In the genomic region with DNA sequence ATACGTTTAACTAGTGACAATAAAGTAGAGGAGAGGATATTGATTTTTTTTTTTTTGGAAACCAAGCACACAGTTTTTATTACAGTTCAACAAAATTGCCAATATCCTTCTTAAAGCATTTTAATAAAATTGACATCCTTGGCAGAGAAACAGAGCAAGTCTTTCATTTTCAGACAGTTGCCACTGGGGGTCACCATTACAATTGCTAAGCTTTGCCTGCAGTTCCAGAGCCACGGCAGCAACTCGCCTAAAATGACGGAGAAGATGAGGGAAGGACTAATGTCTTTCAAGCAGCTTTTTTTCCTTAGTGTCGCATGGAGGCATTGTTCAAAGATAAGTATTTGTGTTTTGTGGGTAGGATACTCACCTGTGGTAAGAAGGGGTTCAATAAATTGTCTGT, we compare ENCODE assay signal across 8 cellular contexts.
DNase-seq lines count a peak whose midpoint lies in the region; ATAC-seq and TF ChIP-seq lines count a peak whose summit lies in the region.

No MANE protein-coding gene starts in this region.

- no peak overlapping the region for H3K4ac ChIP-seq in IMR-90 (ENCODE audit: low read depth, low read length)

- H3K14ac ChIP-seq in IMR-90 (replicated peaks; ENCODE audit: low read depth, low read length): no peak overlapping the region

- DNase-seq in D341Med (ENCODE audit: low spot score) (peak; percentile 57), IMR-90 (peak; percentile 36), SK-N-DZ (ENCODE audit: low spot score) (peak; percentile 54), iPS-NIHi7 (ENCODE audit: extremely low spot score) (peak; percentile 69), coronary artery (ENCODE audit: low spot score) (no peak)
- no peak for DNase-seq in natural killer cell treated with Interleukin-12 subunit alpha and Interleukin-12 subunit beta and Interleukin-15 and Interleukin-18, amount 100 ng/mL, for 72 hours (ENCODE audit: low spot score)

- BruUV-seq in IMR-90 (replicated peaks; lab: Mats Ljungman, UMichigan): no TSS peak

- H3K4me3 Mint-ChIP-seq in natural killer cell treated with Interleukin-12 subunit alpha and Interleukin-12 subunit beta and Interleukin-15 and Interleukin-18, amount 100 ng/mL, for 72 hours: no peak overlapping the region

- H3K36me3 ChIP-seq in IMR-90 (ENCODE audit: control insufficient read depth, insufficient read depth, low read length): no peaks in the 10 kb centered on the region

- H3K18ac ChIP-seq in IMR-90 (ENCODE audit: low read depth, low read length): no peak overlapping the region

- no peaks in the 10 kb centered on the region for H3K4me1 Mint-ChIP-seq in natural killer cell treated with Interleukin-12 subunit alpha and Interleukin-12 subunit beta and Interleukin-15 and Interleukin-18, amount 100 ng/mL, for 72 hours (ENCODE audit: low read depth in 2 of 2)

- no peak overlapping the region for H2BK15ac ChIP-seq in IMR-90 (ENCODE audit: low read depth, low read length)

- no peaks in the 10 kb centered on the region for H3K27me3 ChIP-seq in IMR-90 (ENCODE audit: control insufficient read depth, insufficient read depth, low read length)

- ATAC-seq in IMR-90 (ENCODE audit: low read depth) (peak; percentile 56; the same call in 1 of the 2 replicates), HG02885 (IDR thresholded peaks at IDR 0.05; ENCODE audit: poor library complexity, unreplicated experiment) (no peak)
- ATAC-seq in activated CD4-positive, CD25-positive, alpha-beta regulatory T cell treated with anti-CD3 and anti-CD28 coated beads, Interleukin-2, amount 50 U/mL, for 24 hours: no peak
- ATAC-seq in natural killer cell treated with Interleukin-12 subunit alpha and Interleukin-12 subunit beta and Interleukin-15 and Interleukin-18, amount 100 ng/mL, for 72 hours: no peak

- no peak overlapping the region for H2BK20ac ChIP-seq in IMR-90 (ENCODE audit: low read depth, low read length)

- H3K27me3 Mint-ChIP-seq in natural killer cell treated with Interleukin-12 subunit alpha and Interleukin-12 subunit beta and Interleukin-15 and Interleukin-18, amount 100 ng/mL, for 72 hours: peaks cover 0 to 6% of the 10 kb centered on the region in 2 donors

- no peak overlapping the region for H4K91ac ChIP-seq in IMR-90 (ENCODE audit: insufficient read depth, low read depth, low read length)

- CTCF ChIA-PET in IMR-90 (lab: Yijun Ruan, JAX): no interaction called here

- no peak overlapping the region for H3K9ac ChIP-seq in IMR-90 (ENCODE audit: low read depth, low read length)

- H3K23ac ChIP-seq in IMR-90 (ENCODE audit: low read depth, low read length): no peak overlapping the region

- H3K27ac ChIP-seq in IMR-90 (ENCODE audit: insufficient read depth, low read length) (no peak overlapping the region), coronary artery (no peak overlapping the region)

- H3K79me1 ChIP-seq in IMR-90 (ENCODE audit: low read depth in 1 of 2, low read length in 2 of 2): no peaks in the 10 kb centered on the region

- H2AK9ac ChIP-seq in IMR-90 (replicated peaks; ENCODE audit: low read depth, low read length, poor library complexity): no peak overlapping the region

- peak; percentile 57 for TF ChIP-seq RAD21 in IMR-90 (IDR thresholded peaks at IDR 0.05; ENCODE audit: low read length)

- no peaks in the 10 kb centered on the region for H3K9me1 ChIP-seq in IMR-90 (ENCODE audit: insufficient read depth, low read length)

- no peaks in the 10 kb centered on the region for H3K9me3 ChIP-seq in IMR-90 (ENCODE audit: control insufficient read depth, insufficient read depth, low read length)

- no peak overlapping the region for H3K4me3 ChIP-seq in IMR-90 (ENCODE audit: insufficient read depth, low read depth, low read length)
- no peak overlapping the region for H3K4me3 ChIP-seq in coronary artery

- no peak overlapping the region for H3K4me2 ChIP-seq in IMR-90 (ENCODE audit: low read depth, low read length)

- POLR2A ChIA-PET in IMR-90 (lab: Charles Lee; ENCODE audit: unreplicated experiment): no interaction called here

- no peak overlapping the region for H3K27ac Mint-ChIP-seq in natural killer cell treated with Interleukin-12 subunit alpha and Interleukin-12 subunit beta and Interleukin-15 and Interleukin-18, amount 100 ng/mL, for 72 hours

- no CpG with 5 or more reads among the region's 5 CpGs for WGBS in IMR-90 (ENCODE audit: extremely low coverage in 2 of 2, insufficient read length in 1 of 2), 2 experiments

- H2BK120ac ChIP-seq in IMR-90 (ENCODE audit: low read depth, low read length): no peak overlapping the region

- no peak overlapping the region for H2BK5ac ChIP-seq in IMR-90 (ENCODE audit: low read depth, low read length, poor library complexity, severe bottlenecking)

- in situ Hi-C loops in IMR-90 (cut with MboI; ENCODE audit: low sequenced_read_pairs): no loop called here

- no peak overlapping the region for H4K8ac ChIP-seq in IMR-90 (ENCODE audit: low read depth in 2 of 2, low read length in 2 of 2)

- no peak overlapping the region for H3K56ac ChIP-seq in IMR-90 (ENCODE audit: extremely low read depth, insufficient read depth, low read length)

- no peak overlapping the region for H2AFZ ChIP-seq in IMR-90 (replicated peaks; ENCODE audit: low read length, poor library complexity)

- no peaks in the 10 kb centered on the region for H3K36me3 Mint-ChIP-seq in natural killer cell treated with Interleukin-12 subunit alpha and Interleukin-12 subunit beta and Interleukin-15 and Interleukin-18, amount 100 ng/mL, for 72 hours

- H3K4me1 ChIP-seq in IMR-90 (ENCODE audit: control insufficient read depth, insufficient read depth, low read length): no peaks in the 10 kb centered on the region

- H3K9me3 Mint-ChIP-seq in natural killer cell treated with Interleukin-12 subunit alpha and Interleukin-12 subunit beta and Interleukin-15 and Interleukin-18, amount 100 ng/mL, for 72 hours: no peaks in the 10 kb centered on the region

- intact Hi-C loops in IMR-90 (cut with micrococcal nuclease): loop anchor here (5.0 to 10.0 kb wide), 2 partner anchors 201 to 1664 kb away; no protein-coding TSS in a partner anchor

- dilution Hi-C loops in IMR-90 (cut with HindIII; ENCODE audit: low sequenced_read_pairs, unreplicated experiment): no loop called here

- H4K5ac ChIP-seq in IMR-90 (ENCODE audit: low read depth, low read length): no peak overlapping the region

- TF ChIP-seq CTCF in IMR-90 (conservative IDR thresholded peaks at IDR 0.05; ENCODE audit: low read depth, low read length): peak; percentile 42
- TF ChIP-seq CTCF in coronary artery (IDR thresholded peaks at IDR 0.05): no peak

- TF ChIP-seq POLR2A in IMR-90 (IDR thresholded peaks at IDR 0.05; ENCODE audit: low read depth, low read length): no peak

- H2AK5ac ChIP-seq in IMR-90 (ENCODE audit: low read depth, low read length): no peak overlapping the region

- H4K20me1 ChIP-seq in IMR-90 (ENCODE audit: insufficient read depth, low read length): no peaks in the 10 kb centered on the region

TF ChIP-seq in IMR-90, 13 proteins besides CTCF, POLR2A, EP300 and RAD21:
- TF ChIP-seq RCOR1 (IDR thresholded peaks at IDR 0.05; ENCODE audit: insufficient replicate concordance, low read length) (no peak), CHD1 (IDR thresholded peaks at IDR 0.05; ENCODE audit: low read depth, low read length) (no peak), CEBPB (IDR thresholded peaks at IDR 0.05; ENCODE audit: low read depth, low read length) (no peak), NFE2L2 (IDR thresholded peaks at IDR 0.05; ENCODE audit: low read depth, low read length) (no peak)

Comparison
In these comparisons a context has a peak if more than half of its experiments do, and no peak if none do; other contexts are left out.
1. DNase-seq: peak in D341Med (single experiment), IMR-90 (single experiment), SK-N-DZ (single experiment) and iPS-NIHi7 (single experiment); none in natural killer cell treated with Interleukin-12 subunit alpha and Interleukin-12 subunit beta and Interleukin-15 and Interleukin-18, amount 100 ng/mL, for 72 hours (single experiment) and coronary artery (single experiment).